8 cellular contexts compared by ENCODE assay signal in the genomic region with DNA sequence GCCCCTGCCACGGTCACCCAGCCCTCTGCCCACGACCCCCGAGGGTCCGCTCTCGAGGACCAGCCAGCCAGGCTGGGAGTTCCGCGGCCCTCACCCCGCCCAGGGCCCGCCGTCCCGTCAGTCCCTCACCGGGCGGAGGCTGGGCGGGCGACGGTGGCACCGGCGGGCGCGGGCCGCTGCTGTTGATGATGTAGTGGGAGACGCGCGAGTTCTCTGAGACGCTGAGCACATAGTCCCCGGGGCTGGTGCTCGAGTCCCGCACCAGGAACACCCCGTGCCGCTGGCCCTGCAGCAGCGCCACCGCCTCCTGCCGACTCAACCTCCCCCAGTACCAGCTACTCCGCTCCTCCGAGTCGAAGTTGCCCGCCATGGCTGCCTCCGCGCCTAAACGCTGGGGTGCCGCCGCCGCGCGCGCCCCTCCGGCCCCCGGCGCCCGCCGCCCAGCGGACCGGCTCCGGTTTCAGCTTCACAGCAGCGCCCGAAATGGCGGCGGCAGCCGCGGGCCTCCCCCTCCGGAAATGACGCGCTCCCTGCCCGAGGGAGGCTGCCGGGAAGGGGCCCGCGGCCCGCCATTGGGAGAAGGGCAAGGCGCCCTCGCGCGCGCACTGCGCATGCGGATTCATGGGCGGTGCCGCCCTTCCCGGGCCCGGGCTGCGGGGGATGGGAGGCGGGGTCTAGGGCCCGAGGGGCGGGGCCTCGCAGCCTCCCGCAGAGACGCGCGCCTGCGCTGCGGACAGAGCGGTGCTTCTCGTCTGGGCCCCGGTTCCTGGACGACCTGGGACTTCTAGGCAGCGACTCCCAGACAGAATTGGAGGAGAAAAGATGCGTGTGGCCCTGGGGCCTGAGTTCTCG. TPM values are rescaled to one million over a fixed set of nuclear protein-coding genes. Genes with fewer than 3 reads are reported as not detected.
DNase-seq lines count a peak whose midpoint lies in the region; ATAC-seq lines count a peak whose summit lies in the region.

A gene (minus strand): TSS at position 485 of the 852 bp plus-strand sequence. CDS start 115 bp downstream, at position 370.

- H3K36me3 ChIP-seq in effector memory CD4-positive, alpha-beta T cell (ENCODE audit: control insufficient read depth, insufficient read depth, low read length): no peaks in the 10 kb centered on the region

- H3K9me3 ChIP-seq in effector memory CD4-positive, alpha-beta T cell (ENCODE audit: control insufficient read depth, low read length): no peaks in the 10 kb centered on the region

- H3K4me3 ChIP-seq in effector memory CD4-positive, alpha-beta T cell (ENCODE audit: insufficient read depth, low read depth, low read length, poor library complexity, severe bottlenecking): peak within 1 kb of the TSS; percentile 98

- no peaks in the 10 kb centered on the region for H3K27me3 ChIP-seq in effector memory CD4-positive, alpha-beta T cell (replicated peaks; ENCODE audit: control insufficient read depth, insufficient read depth, low read length, poor library complexity, severe bottlenecking)

- peak; percentile 59 for DNase-seq in CMK (ENCODE audit: low read depth)
- peak; percentile 92 for DNase-seq in HT-29 (ENCODE audit: low spot score)
- peak; percentile 82 for DNase-seq in NK-92 treated with Interleukin-12 subunit alpha and Interleukin-12 subunit beta, amount 100 ng/mL, for 24 hours (lab: John Stamatoyannopoulos, UW)
- peak; percentile 95 to 96 for DNase-seq in activated CD8-positive, alpha-beta memory T cell treated with anti-CD3 and anti-CD28 coated beads for 4 hours (ENCODE audit: low read depth in 2 of 2)
- peak; percentile 97 to 99 (median 98) for DNase-seq in effector memory CD4-positive, alpha-beta T cell
- peak; percentile 98 for DNase-seq in medulla oblongata (ENCODE audit: extremely low spot score)
- peak; percentile 96 to 98 (median 98) for DNase-seq in stimulated activated CD4-positive, alpha-beta T cell treated with anti-CD3 and anti-CD28 coated beads, TNF-alpha, amount 100 ng/mL, for 48 hours (ENCODE audit: low read depth in 3 of 3)

- H3K4me1 ChIP-seq in effector memory CD4-positive, alpha-beta T cell (ENCODE audit: control insufficient read depth, insufficient read depth, low read length, poor library complexity, severe bottlenecking): peaks cover 16% of the 10 kb centered on the region

- ATAC-seq in GM19468 (IDR thresholded peaks at IDR 0.05; ENCODE audit: extremely low read depth, unreplicated experiment): peak; percentile 74

- peak within 1 kb of the TSS; percentile 96 for H3K27ac ChIP-seq in effector memory CD4-positive, alpha-beta T cell (ENCODE audit: insufficient read depth, low read length, poor library complexity, severe bottlenecking)

RNA-seq across cellular contexts. Expression of the gene that starts here (rescaled TPM):
- 28.8 and 28.9 TPM in 2 replicates for total RNA-seq in HT-29 (2014; rRNA removed; shearing (Covaris generic))

Comparison
In these comparisons a context has a peak if more than half of its experiments do, and no peak if none do; other contexts are left out.
1. Peak in every context shown above with its lines: DNase-seq, ATAC-seq, H3K4me3 ChIP-seq and H3K27ac ChIP-seq.